19 cellular contexts compared by ENCODE assay signal in genomic region chr7:139987691-139988516, GRCh38.
"Had no signal": no experiment of that assay in that cellular context is flagged by ENCODE, and none has a peak within 500 bp of the region (broad histone marks: within the 10 kb centered on the region; RNA-seq: fewer than 3 reads in every experiment).

No MANE protein-coding gene starts in this region.

- ATAC-seq: activated CD4-positive, CD25-positive, alpha-beta regulatory T cell treated with anti-CD3 and anti-CD28 coated beads, Interleukin-2, amount 50 U/mL, for 24 hours; left cardiac atrium had no signal

- H3K4me1 ChIP-seq: breast epithelium, esophagus squamous epithelium, prostate gland, sigmoid colon, suprapubic skin, upper lobe of left lung had no signal

- H3K36me3 ChIP-seq: breast epithelium, esophagus squamous epithelium, prostate gland, sigmoid colon, suprapubic skin, upper lobe of left lung had no signal

- DNase-seq: activated CD4-positive, alpha-beta T cell treated with anti-CD3 and anti-CD28 coated beads, Interleukin-2, amount 50 U/mL, for 48 hours; activated gamma-delta T cell; activated T-cell treated with anti-CD3 and anti-CD28 coated beads, Interleukin-2, amount 50 U/mL, for 48 hours; amygdala; esophagus squamous epithelium; glutamatergic neuron; immature natural killer cell; left cardiac atrium; naive B cell; nucleus accumbens; sigmoid colon; stimulated activated CD4-positive, alpha-beta T cell treated with anti-CD3 and anti-CD28 coated beads, Interleukin-12 subunit alpha, Interleukin-12 subunit beta, amount 100 ng/mL, for 4 hours; stimulated activated naive CD4-positive, alpha-beta T cell treated with Interleukin-2 at 50 U/mL for 16 hours had no signal

- H3K9me3 ChIP-seq: breast epithelium, esophagus squamous epithelium, prostate gland, sigmoid colon, suprapubic skin, upper lobe of left lung had no signal

- H3K27me3 ChIP-seq: breast epithelium, sigmoid colon, suprapubic skin, upper lobe of left lung had no signal

- H3K27ac ChIP-seq: breast epithelium, esophagus squamous epithelium, prostate gland, sigmoid colon, suprapubic skin, upper lobe of left lung had no signal

- H3K4me3 ChIP-seq: breast epithelium, esophagus squamous epithelium, lung, prostate gland, sigmoid colon, suprapubic skin, upper lobe of left lung had no signal
